20 cellular contexts compared by ENCODE assay signal in the genomic region with DNA sequence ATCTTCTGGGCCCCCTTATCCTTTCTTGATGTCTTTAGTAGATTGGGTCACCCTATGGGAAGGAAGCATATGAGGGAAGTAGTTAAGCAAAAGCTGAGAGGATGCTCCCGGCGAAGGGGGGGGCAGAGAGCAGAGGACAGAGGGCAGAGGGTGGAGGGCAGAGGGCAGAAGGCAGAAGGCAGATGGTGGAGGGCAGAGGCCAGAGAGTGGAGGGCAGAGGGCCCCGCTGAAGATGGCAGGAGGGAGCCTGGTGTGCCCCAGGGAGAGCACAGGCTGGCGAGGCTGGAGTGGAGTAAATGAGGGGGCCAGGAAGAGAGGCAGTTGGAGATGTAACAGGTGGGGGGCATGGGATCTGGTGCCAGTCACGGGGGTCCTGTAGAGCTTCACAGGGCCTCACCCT. TPM values are rescaled to one million over a fixed set of nuclear protein-coding genes. Genes with fewer than 3 reads are reported as not detected.
DNase-seq lines count a peak whose midpoint lies in the region; ATAC-seq and TF ChIP-seq lines count a peak whose summit lies in the region.
"Had no signal": no experiment of that assay in that cellular context is flagged by ENCODE, and none has a peak within 500 bp of the region (broad histone marks: within the 10 kb centered on the region; RNA-seq: fewer than 3 reads in every experiment).

No MANE protein-coding gene starts in this region.

- H3K27me3 ChIP-seq in ACC112 (ENCODE audit: insufficient read depth, low read length) (no peaks in the 10 kb centered on the region), PC-3 (ENCODE audit: low read length) (no peaks in the 10 kb centered on the region), neuronal stem cell (ENCODE audit: control insufficient read depth in 3 of 3, insufficient read depth in 3 of 3, low read depth in 1 of 3, low read length in 3 of 3) (peaks cover 0 to 6% (median 0%) of the 10 kb centered on the region in 3 experiments), upper lobe of right lung (no peaks in the 10 kb centered on the region), trophoblast cell (ENCODE audit: insufficient read depth, low read length) (no peaks in the 10 kb centered on the region)
- H3K27me3 ChIP-seq: SJSA1 had no signal

- H3K9ac ChIP-seq in PC-3 (ENCODE audit: low read length) = no peak overlapping the region
- no peak overlapping the region for H3K9ac ChIP-seq in neuronal stem cell (ENCODE audit: low read depth, low read length, poor library complexity)
- H3K9ac ChIP-seq in trophoblast cell (ENCODE audit: low read length) = no peak overlapping the region

- H3K79me2 ChIP-seq in ACC112 (ENCODE audit: control insufficient read depth, insufficient read depth, low read length, unreplicated experiment) = peaks cover 90% of the 10 kb centered on the region
- peaks cover 100% of the 10 kb centered on the region for H3K79me2 ChIP-seq in PC-3 (ENCODE audit: low read length)
- H3K79me2 ChIP-seq in trophoblast cell (ENCODE audit: control insufficient read depth, insufficient read depth, low read length, poor library complexity) = no peaks in the 10 kb centered on the region

- whole genome bisulfite sequencing in neuronal stem cell (ENCODE audit: extremely low coverage in 2 of 2, insufficient read length in 2 of 2, insufficient replicate concordance in 1 of 2), 2 donors = no CpG with 5 or more reads among the region's 5 CpGs
- no CpG with 5 or more reads among the region's 5 CpGs for WGBS in trophoblast cell (ENCODE audit: extremely low coverage, insufficient coverage, insufficient read length)

- H3K4ac ChIP-seq in neuronal stem cell (ENCODE audit: low read length) (no peak overlapping the region), trophoblast cell (ENCODE audit: low read depth, low read length) (no peak overlapping the region)

- H3K23ac ChIP-seq in neuronal stem cell (ENCODE audit: low read depth, low read length, poor library complexity) = no peak overlapping the region
- H3K23ac ChIP-seq in trophoblast cell (ENCODE audit: low read length) = no peak overlapping the region

- no peak overlapping the region for H3K4me2 ChIP-seq in PC-3 (ENCODE audit: low read length)
- H3K4me2 ChIP-seq in neuronal stem cell (ENCODE audit: insufficient read depth, low read length, poor library complexity, severe bottlenecking) = no peak overlapping the region
- no peak overlapping the region for H3K4me2 ChIP-seq in trophoblast cell (ENCODE audit: low read length)

- H4K12ac ChIP-seq in trophoblast cell (ENCODE audit: low read depth, low read length) = no peak overlapping the region

- ATAC-seq in PC-3 (no peak), upper lobe of right lung (no peak), HG02623 (IDR thresholded peaks at IDR 0.05; ENCODE audit: unreplicated experiment) (no peak), GM18858 (IDR thresholded peaks at IDR 0.05; ENCODE audit: unreplicated experiment) (no peak)

- peaks cover 40% of the 10 kb centered on the region for H3K4me1 ChIP-seq in ACC112 (ENCODE audit: control insufficient read depth, insufficient read depth, low read length, unreplicated experiment)
- peaks cover 45% of the 10 kb centered on the region for H3K4me1 ChIP-seq in PC-3 (ENCODE audit: insufficient read depth, low read length)
- no peaks in the 10 kb centered on the region for H3K4me1 ChIP-seq in neuronal stem cell (ENCODE audit: control insufficient read depth in 2 of 2, insufficient read depth in 1 of 2, low read depth in 1 of 2, low read length in 2 of 2)
- peaks cover 33% of the 10 kb centered on the region for H3K4me1 ChIP-seq in upper lobe of right lung
- H3K4me1 ChIP-seq in trophoblast cell (ENCODE audit: control insufficient read depth in 1 of 2, insufficient read depth in 2 of 2, low read length in 2 of 2) = peaks cover 12 to 18% of the 10 kb centered on the region in 2 experiments

- POLR2A ChIA-PET in PC-3 (lab: Charles Lee; ENCODE audit: unreplicated experiment) = no interaction called here

- DNase-seq in PC-3 = no peak
- DNase-seq in neuronal stem cell (ENCODE audit: low spot score) = no peak
- peak; percentile 46 for DNase-seq in upper lobe of right lung
- no peak for DNase-seq in trophoblast cell
- DNase-seq: CD4-positive, alpha-beta T cell; DMS53; HCEC 1CT; NCI-H1048; NCI-H1417; NCI-H1694; NCI-H2029 treated with DMSO at 0.1 percent for 48 hours; NCI-H2227 treated with DMSO at 0.1 percent for 48 hours; NCI-H526 treated with DMSO at 0.1 percent for 48 hours; Right ventricle myocardium superior; RPMI8226 had no signal

- H4K8ac ChIP-seq in neuronal stem cell (ENCODE audit: low read depth, low read length) = no peak overlapping the region
- H4K8ac ChIP-seq in trophoblast cell (ENCODE audit: low read depth, low read length) = no peak overlapping the region

- H4K91ac ChIP-seq in neuronal stem cell (ENCODE audit: low read depth, low read length, poor library complexity) (no peak overlapping the region), trophoblast cell (ENCODE audit: low read depth, low read length) (no peak overlapping the region)

- H2BK12ac ChIP-seq in neuronal stem cell (ENCODE audit: low read length) = no peak overlapping the region
- no peak overlapping the region for H2BK12ac ChIP-seq in trophoblast cell (ENCODE audit: low read length)

- H3K27ac ChIP-seq in ACC112 (ENCODE audit: low read depth, low read length) = 0 out of 2 replicates have a peak overlapping the region, but pooled peaks have one; percentile 27
- H3K27ac ChIP-seq in PC-3 (ENCODE audit: low read length) = peak overlapping the region; percentile 100
- no peak overlapping the region for H3K27ac ChIP-seq in neuronal stem cell (replicated peaks; ENCODE audit: low read length)
- H3K27ac ChIP-seq in upper lobe of right lung = no peak overlapping the region
- H3K27ac ChIP-seq in trophoblast cell (ENCODE audit: low read depth, low read length) = no peak overlapping the region
- H3K27ac ChIP-seq: HL-60, SJSA1 had no signal

- no peak overlapping the region for H2BK5ac ChIP-seq in neuronal stem cell (ENCODE audit: low read length)
- no peak overlapping the region for H2BK5ac ChIP-seq in trophoblast cell (ENCODE audit: low read depth, low read length, poor library complexity)

- H2AFZ ChIP-seq in ACC112 (ENCODE audit: low read length, unreplicated experiment) (no peak overlapping the region), PC-3 (ENCODE audit: low read length) (no peak overlapping the region), neuronal stem cell (ENCODE audit: low read length) (no peak overlapping the region), trophoblast cell (ENCODE audit: insufficient read depth, low read length, poor library complexity) (no peak overlapping the region)

- H3K9me2 ChIP-seq in PC-3 (replicated peaks; ENCODE audit: low read length) = no peaks in the 10 kb centered on the region

- H3K14ac ChIP-seq in neuronal stem cell (ENCODE audit: low read length) (no peak overlapping the region), trophoblast cell (ENCODE audit: low read length) (no peak overlapping the region)

- H3K9me3 ChIP-seq in PC-3 (ENCODE audit: low read length) (0 out of 2 replicates have a peak, but pooled peaks cover 4% of the 10 kb centered on the region), neuronal stem cell (replicated peaks in 1 of 2; ENCODE audit: control insufficient read depth in 2 of 2, insufficient read depth in 1 of 2, low read depth in 1 of 2, low read length in 2 of 2) (peaks cover 9 to 10% of the 10 kb centered on the region in 2 donors), upper lobe of right lung (peaks cover 3% of the 10 kb centered on the region), trophoblast cell (ENCODE audit: insufficient read depth, low read depth, low read length) (peaks cover 13% of the 10 kb centered on the region)

- intact Hi-C loops in PC-3 (cut with micrococcal nuclease) (no loop called here), upper lobe of right lung (cut with DNase I) (no loop called here)

- H3F3A ChIP-seq in PC-3 (ENCODE audit: low read length, unreplicated experiment) = peaks cover 2% of the 10 kb centered on the region

- TF ChIP-seq CTCF in PC-3 (conservative IDR thresholded peaks at IDR 0.05; ENCODE audit: low read depth, low read length) (no peak), upper lobe of right lung (IDR thresholded peaks at IDR 0.05) (no peak)

- H2AK5ac ChIP-seq in neuronal stem cell (ENCODE audit: low read depth, low read length) = no peak overlapping the region
- H2AK5ac ChIP-seq in trophoblast cell (ENCODE audit: low read length) = no peak overlapping the region

- H3K36me3 ChIP-seq in ACC112 (ENCODE audit: insufficient read depth, low read length) (peaks cover 78% of the 10 kb centered on the region), PC-3 (ENCODE audit: low read depth, low read length) (peaks cover 85% of the 10 kb centered on the region), neuronal stem cell (replicated peaks in 1 of 2; ENCODE audit: control insufficient read depth in 2 of 2, insufficient read depth in 2 of 2, low read length in 2 of 2) (no peaks in the 10 kb centered on the region), upper lobe of right lung (peaks cover 13% of the 10 kb centered on the region), trophoblast cell (ENCODE audit: control insufficient read depth in 1 of 2, insufficient read depth in 2 of 2, low read length in 2 of 2) (peaks cover 1 to 2% of the 10 kb centered on the region in 2 experiments)
- H3K36me3 ChIP-seq: SJSA1 had no signal

- CTCF ChIA-PET in PC-3 (lab: Charles Lee) = no interaction called here

- H2BK120ac ChIP-seq in neuronal stem cell (ENCODE audit: low read depth, low read length) (no peak overlapping the region), trophoblast cell (ENCODE audit: insufficient read depth, low read length, poor library complexity) (no peak overlapping the region)

- no peaks in the 10 kb centered on the region for H3K79me1 ChIP-seq in neuronal stem cell (ENCODE audit: low read depth, low read length)
- H3K79me1 ChIP-seq in trophoblast cell (ENCODE audit: low read length) = peaks cover 4% of the 10 kb centered on the region

- no peak overlapping the region for H2BK15ac ChIP-seq in neuronal stem cell (ENCODE audit: low read length)

- peak overlapping the region; percentile 12 for H3K18ac ChIP-seq in neuronal stem cell (ENCODE audit: low read length)
- no peak overlapping the region for H3K18ac ChIP-seq in trophoblast cell (ENCODE audit: low read length)

- no peaks in the 10 kb centered on the region for H4K20me1 ChIP-seq in PC-3 (ENCODE audit: low read length)

- no TSS peak for BruUV-seq in PC-3 (replicated peaks; lab: Mats Ljungman, UMichigan)

- H3K4me3 ChIP-seq in ACC112 (ENCODE audit: low read depth, low read length) (no peak overlapping the region), PC-3 (ENCODE audit: low read length) (no peak overlapping the region), neuronal stem cell (ENCODE audit: low read length in 2 of 2) (no peak overlapping the region), upper lobe of right lung (no peak overlapping the region), trophoblast cell (ENCODE audit: low read depth, low read length) (no peak overlapping the region)
- H3K4me3 ChIP-seq: SJSA1 had no signal

RNA-seq across cellular contexts. Expression of gene MLPH, which starts 7.0 kb away (rescaled TPM):
- 201 and 270 TPM in 2 replicates for total RNA-seq in PC-3 (2014; rRNA removed)
- 0.03 TPM for polyA plus RNA-seq in neuronal stem cell (2013, experiment 1 of 2)
- polyA plus RNA-seq in neuronal stem cell (2013, experiment 2 of 2) = 0.08 TPM
- 423 TPM for total RNA-seq in upper lobe of right lung
- polyA plus RNA-seq in trophoblast cell (2013) = 3.8 and 4.1 TPM in 2 replicates

Comparison
In these comparisons a context has a peak if more than half of its experiments do, and no peak if none do; other contexts are left out.
1. H3K27ac ChIP-seq: peak in ACC112 (single experiment) and PC-3 (single experiment); none in neuronal stem cell (single experiment), upper lobe of right lung (single experiment) and trophoblast cell (single experiment).